In the genomic region with DNA sequence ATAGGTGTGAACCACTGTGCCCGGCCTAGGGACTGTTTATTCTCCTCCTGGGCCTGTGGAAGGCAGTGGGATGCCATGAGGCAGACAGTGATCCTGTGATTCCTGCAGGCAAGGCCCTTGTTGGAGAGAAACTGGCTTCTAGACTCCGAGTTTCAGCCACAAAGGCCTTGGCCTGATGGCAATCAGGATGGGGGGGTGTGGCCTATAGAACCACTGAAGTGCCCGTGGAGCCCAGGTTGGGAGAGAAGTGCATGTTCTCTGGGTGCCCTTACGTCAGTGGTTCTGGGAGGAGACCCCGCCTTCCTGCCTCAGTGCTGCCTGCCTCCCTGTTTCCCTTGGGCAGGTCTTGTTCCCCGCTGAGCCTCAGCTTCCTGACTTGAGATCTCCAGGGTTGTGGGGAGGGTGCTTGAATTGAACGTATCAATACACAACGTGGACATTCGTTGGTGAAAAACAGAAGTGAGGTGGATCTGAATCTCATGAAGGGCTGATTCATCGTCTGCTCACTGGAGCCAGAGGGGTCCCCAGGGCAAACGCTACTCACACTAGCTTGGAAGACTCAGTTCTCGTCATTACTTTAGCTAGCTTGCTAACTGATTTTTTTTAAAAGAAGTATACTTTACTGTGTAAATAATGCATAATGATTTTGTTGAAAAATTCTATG, we compare ENCODE assay signal across 10 cellular contexts. TPM values are rescaled to one million over a fixed set of nuclear protein-coding genes. Genes with fewer than 3 reads are reported as not detected.
A peak's percentile ranks its signal among the peaks of the same experiment; 100 is the strongest.
DNase-seq lines count a peak whose midpoint lies in the region; ATAC-seq and TF ChIP-seq lines count a peak whose summit lies in the region.
"Had no signal": no experiment of that assay in that cellular context is flagged by ENCODE, and none has a peak within 500 bp of the region (broad histone marks: within the 10 kb centered on the region; RNA-seq: fewer than 3 reads in every experiment).

No MANE protein-coding gene starts in this region.

- in situ Hi-C loops in astrocyte of the spinal cord (cut with HindIII; ENCODE audit: low sequenced_read_pairs), result no loop called here

- POLR2A ChIA-PET in naive thymus-derived CD8-positive, alpha-beta T cell (lab: Charles Lee), result interaction anchor here (0.7 to 5.4 kb wide), 3 partner anchors 10 to 26 kb away, joined by 4 to 58 read pairs (median 17); no protein-coding TSS in a partner anchor

- peak overlapping the region; percentile 93 for H3K27ac ChIP-seq in BLaER1

- no peaks in the 10 kb centered on the region for H3K27me3 Mint-ChIP-seq in naive thymus-derived CD8-positive, alpha-beta T cell
- no peaks in the 10 kb centered on the region for H3K27me3 Mint-ChIP-seq in mesothelial cell of epicardium (ENCODE audit: low read depth)

- TF ChIP-seq CTCF in astrocyte of the spinal cord (IDR thresholded peaks at IDR 0.05; ENCODE audit: low read depth, low read length) (no peak), mesothelial cell of epicardium (IDR thresholded peaks at IDR 0.05; ENCODE audit: unreplicated experiment) (no peak), GM20000 (IDR thresholded peaks at IDR 0.05; ENCODE audit: extremely low read depth, missing control alignments) (no peak)

- no peaks in the 10 kb centered on the region for H3K27me3 ChIP-seq in BLaER1

- peak overlapping the region; percentile 80 for H3K9ac ChIP-seq in BLaER1

- ATAC-seq in naive thymus-derived CD8-positive, alpha-beta T cell, result no peak
- ATAC-seq in GM18858 (IDR thresholded peaks at IDR 0.05; ENCODE audit: unreplicated experiment), result no peak

- H3K4me2 ChIP-seq in BLaER1, result peak overlapping the region; percentile 92

- H3K9me3 Mint-ChIP-seq in naive thymus-derived CD8-positive, alpha-beta T cell, result no peaks in the 10 kb centered on the region
- no peaks in the 10 kb centered on the region for H3K9me3 Mint-ChIP-seq in mesothelial cell of epicardium

- H3K4me1 ChIP-seq in BLaER1, result peaks cover 100% of the 10 kb centered on the region

- peaks cover 52 to 94% (median 79%) of the 10 kb centered on the region in 4 donors for H3K4me1 Mint-ChIP-seq in naive thymus-derived CD8-positive, alpha-beta T cell
- H3K4me1 Mint-ChIP-seq in mesothelial cell of epicardium, result peaks cover 9% of the 10 kb centered on the region

- H4K20me1 ChIP-seq in BLaER1, result no peaks in the 10 kb centered on the region

- H3K36me3 ChIP-seq in BLaER1, result no peaks in the 10 kb centered on the region

- H3K36me3 Mint-ChIP-seq in naive thymus-derived CD8-positive, alpha-beta T cell, result peaks cover 0 to 8% (median 6%) of the 10 kb centered on the region in 3 donors
- no peaks in the 10 kb centered on the region for H3K36me3 Mint-ChIP-seq in mesothelial cell of epicardium

- DNase-seq in M059J (ENCODE audit: low read depth) (peak; percentile 44), astrocyte of the spinal cord (ENCODE audit: low read depth, low spot score) (peak; percentile 82), NCI-H2081 treated with DMSO at 0.1 percent for 48 hours (lab: John Stamatoyannopoulos, UW) (no peak), mesothelial cell of epicardium (ENCODE audit: low spot score in 2 of 2, unreplicated experiment in 2 of 2) (no peak), GM20000 (ENCODE audit: low spot score) (no peak)
- DNase-seq in naive thymus-derived CD8-positive, alpha-beta T cell, result no peak
- DNase-seq: activated T-cell treated with anti-CD3 and anti-CD28 coated beads for 4 hours, DMS79 treated with DMSO at 0.1 percent for 48 hours had no signal

- H3K9me3 ChIP-seq in BLaER1, result no peaks in the 10 kb centered on the region

- H3K27ac Mint-ChIP-seq in naive thymus-derived CD8-positive, alpha-beta T cell, result peak overlapping the region; percentile 57 to 99 (median 87)
- no peak overlapping the region for H3K27ac Mint-ChIP-seq in mesothelial cell of epicardium

- peak overlapping the region in 8 of 10 donors; percentile 14 to 88 (median 49) for H3K4me3 Mint-ChIP-seq in naive thymus-derived CD8-positive, alpha-beta T cell
- no peak overlapping the region for H3K4me3 Mint-ChIP-seq in mesothelial cell of epicardium

- H3K4me3 ChIP-seq in BLaER1, result no peak overlapping the region
- H3K4me3 ChIP-seq in astrocyte of the spinal cord (ENCODE audit: low read depth, low read length), result no peak overlapping the region

RNA-seq across cellular contexts. Expression of gene IRAK2, which starts 31.8 kb away (rescaled TPM):
- 7.6 and 8.2 TPM in 2 replicates for total RNA-seq in M059J (2014; rRNA removed; shearing (Covaris generic))
- total RNA-seq in naive thymus-derived CD8-positive, alpha-beta T cell, result 1 to 10 TPM; 4.3 to 4.4 TPM
- 1 to 10 TPM; 2.9 to 6.0 (median 5.1) TPM for polyA plus RNA-seq in naive thymus-derived CD8-positive, alpha-beta T cell
- 0.69 to 0.97 TPM (median 0.77 TPM) in 3 replicates for total RNA-seq in mesothelial cell of epicardium

RNA-seq across cellular contexts. Expression of gene TATDN2, which starts 51.7 kb away (rescaled TPM):
- 13.4 and 14.4 TPM in 2 replicates for total RNA-seq in M059J (2014; rRNA removed; shearing (Covaris generic))
- 10 to 100 TPM; 68.1 to 71.1 TPM for total RNA-seq in naive thymus-derived CD8-positive, alpha-beta T cell
- polyA plus RNA-seq in naive thymus-derived CD8-positive, alpha-beta T cell, result 10 to 100 TPM; 11.5 to 20.9 (median 14.5) TPM
- 38.7 to 40.6 TPM (median 40.2 TPM) in 3 replicates for total RNA-seq in mesothelial cell of epicardium

RNA-seq across cellular contexts. Expression of gene VHL, which starts 54.9 kb away (rescaled TPM):
- 18.5 and 28.9 TPM in 2 replicates for total RNA-seq in M059J (2014; rRNA removed; shearing (Covaris generic))
- 10 to 100 TPM; 71.5 to 78.8 TPM for total RNA-seq in naive thymus-derived CD8-positive, alpha-beta T cell
- 10 to 100 TPM; 11.4 to 36.1 (median 16.0) TPM for polyA plus RNA-seq in naive thymus-derived CD8-positive, alpha-beta T cell
- total RNA-seq in mesothelial cell of epicardium, result 71.2 to 73.7 TPM (median 72.9 TPM) in 3 replicates

Comparison
In these comparisons a context has a peak if more than half of its experiments do, and no peak if none do; other contexts are left out.
1. DNase-seq: peak in M059J (single experiment) and astrocyte of the spinal cord (single experiment); none in naive thymus-derived CD8-positive, alpha-beta T cell (0 of 10), NCI-H2081 treated with DMSO at 0.1 percent for 48 hours (single experiment), mesothelial cell of epicardium (0 of 2) and GM20000 (single experiment).